In genomic region chr6:127933137-127933536, GRCh38 we compare ENCODE assay signal across 15 cellular contexts. TPM values are rescaled to one million over a fixed set of nuclear protein-coding genes. Genes with fewer than 3 reads are reported as not detected.
"Had no signal": no experiment of that assay in that cellular context is flagged by ENCODE, and none has a peak within 500 bp of the region (broad histone marks: within the 10 kb centered on the region; RNA-seq: fewer than 3 reads in every experiment).

No MANE protein-coding gene starts in this region.

- H3K36me3 ChIP-seq: cardiac muscle cell, gastrocnemius medialis, heart right ventricle, upper lobe of left lung had no signal

- DNase-seq: activated CD4-positive, CD25-positive, alpha-beta regulatory T cell; activated T-cell treated with anti-CD3 and anti-CD28 coated beads, Interleukin-2, amount 50 U/mL, for 1 hour; gastrocnemius medialis; heart right ventricle; naive B cell; occipital lobe; right cardiac atrium; stimulated activated CD4-positive, alpha-beta T cell treated with anti-CD3 and anti-CD28 coated beads, Interleukin-2, amount 100 ng/mL, for 24 hours; stimulated activated naive CD4-positive, alpha-beta T cell; upper lobe of left lung had no signal

- H3K27ac Mint-ChIP-seq: progenitor cell of endocrine pancreas had no signal

- FAIRE-seq: colon, islet of Langerhans had no signal

- ATAC-seq: gastrocnemius medialis, heart right ventricle, right cardiac atrium had no signal

- H3K36me3 Mint-ChIP-seq: naive B cell had no signal

- H3K27me3 ChIP-seq: cardiac muscle cell, gastrocnemius medialis, heart right ventricle, upper lobe of left lung had no signal

- H3K27ac ChIP-seq: cardiac muscle cell, gastrocnemius medialis, upper lobe of left lung had no signal

- H3K4me3 ChIP-seq: cardiac muscle cell, gastrocnemius medialis, heart right ventricle, upper lobe of left lung had no signal

- H3K4me1 Mint-ChIP-seq: naive B cell had no signal

- H3K27me3 Mint-ChIP-seq: naive B cell, progenitor cell of endocrine pancreas had no signal

- H3K4me3 Mint-ChIP-seq: naive B cell had no signal

RNA-seq across cellular contexts. Expression of gene THEMIS, which starts 32.3 kb away (rescaled TPM):
- total RNA-seq: cardiac muscle cell, lung microvascular endothelial cell, progenitor cell of endocrine pancreas had no signal
